ENCODE assay signal across 10 cellular contexts in genomic region chr20:31678389-31679356, GRCh38. TPM values are rescaled to one million over a fixed set of nuclear protein-coding genes. Genes with fewer than 3 reads are reported as not detected.
DNase-seq lines count a peak whose midpoint lies in the region; ATAC-seq, FAIRE-seq and TF ChIP-seq lines count a peak whose summit lies in the region.
"Had no signal": no experiment of that assay in that cellular context is flagged by ENCODE, and none has a peak within 500 bp of the region (broad histone marks: within the 10 kb centered on the region; RNA-seq: fewer than 3 reads in every experiment).

No MANE protein-coding gene starts in this region.

- no peak for TF ChIP-seq CTCF in right atrium auricular region (IDR thresholded peaks at IDR 0.05)
- 0 out of 2 replicates have a peak, but pooled peaks have one; percentile 12 for TF ChIP-seq CTCF in HepG2 (CRISPR knock-in tag; IDR thresholded peaks at IDR 0.05)
- TF ChIP-seq CTCF in upper lobe of right lung (IDR thresholded peaks at IDR 0.05), result no peak

- peak overlapping the region; percentile 23; the same call in 1 of the 2 replicates for H3K9ac ChIP-seq in HepG2 (ENCODE audit: insufficient read depth, low read depth, low read length)

- peak overlapping the region; percentile 34 for H3K4me2 ChIP-seq in HepG2 (ENCODE audit: low read depth, low read length)

- H3K4me3 ChIP-seq in right atrium auricular region (no peak overlapping the region), HepG2 (replicated peaks in 1 of 3; ENCODE audit: insufficient read depth in 1 of 3, low read depth in 2 of 3, low read length in 3 of 3) (no peak overlapping the region), upper lobe of right lung (no peak overlapping the region)

- CTCF ChIA-PET in HepG2 (lab: Yijun Ruan, JAX; ENCODE audit: low intra/inter-chr PET ratio, low total read pairs), result interaction anchor here (1.5 to 4.1 kb wide), 3 partner anchors 17 to 45 kb away, joined by 3 to 13 read pairs (median 5); partner anchors contain the start of gene BCL2L1

- intact Hi-C loops in left cardiac atrium (cut with DNase I), result no loop called here
- intact Hi-C loops in HepG2 (cut with micrococcal nuclease; ENCODE audit: unreplicated experiment), result loop anchor here (1.0 to 2.0 kb wide), 2 partner anchors 14 to 45 kb away; no protein-coding TSS in a partner anchor
- intact Hi-C loops in upper lobe of right lung (cut with DNase I), result no loop called here

- H3K36me3 ChIP-seq in right atrium auricular region, result peaks cover 16% of the 10 kb centered on the region
- H3K36me3 ChIP-seq in HepG2 (replicated peaks in 1 of 2; ENCODE audit: control insufficient read depth in 1 of 2, insufficient read depth in 2 of 2, low read length in 2 of 2), result peaks cover 59 to 88% of the 10 kb centered on the region in 2 experiments
- H3K36me3 ChIP-seq in upper lobe of right lung, result peaks cover 12% of the 10 kb centered on the region

- POLR2A ChIA-PET in HepG2 (lab: Yijun Ruan, JAX), result interaction anchor here (0.9 to 20.7 kb wide), 12 partner anchors 9 to 201 kb away, joined by 3 to 643 read pairs (median 8); partner anchors contain the start of genes BCL2L1 and TPX2

- H3K27me3 ChIP-seq in right atrium auricular region (no peaks in the 10 kb centered on the region), HepG2 (ENCODE audit: control insufficient read depth in 1 of 2, insufficient read depth in 2 of 2, low read length in 2 of 2) (no peaks in the 10 kb centered on the region), upper lobe of right lung (no peaks in the 10 kb centered on the region)

- H3K9me3 ChIP-seq in right atrium auricular region (no peaks in the 10 kb centered on the region), HepG2 (ENCODE audit: low read length) (no peaks in the 10 kb centered on the region), upper lobe of right lung (no peaks in the 10 kb centered on the region)

- no TSS peak for BruUV-seq in HepG2 (replicated peaks; lab: Mats Ljungman, UMichigan)

- H3K79me2 ChIP-seq in HepG2 (ENCODE audit: insufficient read depth, low read length), result peaks cover 93% of the 10 kb centered on the region

- in situ Hi-C loops in HepG2 (cut with HindIII; ENCODE audit: extremely low pct_ligation_motif_present, low pct_unique_long_range_greater_than_20kb), result no loop called here

- FAIRE-seq in HepG2 (lab: Jason Lieb, UNC), result peak; percentile 88
- FAIRE-seq: islet of Langerhans had no signal

- DNase-seq in right atrium auricular region (ENCODE audit: low spot score) (no peak), left cardiac atrium (no peak), astrocyte of the hippocampus (ENCODE audit: low read depth, low spot score) (peak; percentile 72), HepG2 (ENCODE audit: low spot score) (peak; percentile 86), upper lobe of right lung (no peak)
- no peak for DNase-seq in NK-92 treated with Interleukin-12 subunit alpha and Interleukin-12 subunit beta, amount 100 ng/mL, for 24 hours (lab: John Stamatoyannopoulos, UW)

- TF ChIP-seq EP300 in HepG2 (IDR thresholded peaks at IDR 0.05; ENCODE audit: low read depth in 2 of 2, low read length in 2 of 2) (peak; percentile 52 to 86; a peak in 2 of 4 replicates), HepG2 (CRISPR knock-in tag; IDR thresholded peaks at IDR 0.05; ENCODE audit: borderline replicate concordance) (peak; percentile 66; the same call in 1 of the 2 replicates)

- peak in 1 of 2 experiments; percentile 57; a peak in 2 of 4 replicates for TF ChIP-seq POLR2A in HepG2 (IDR thresholded peaks at IDR 0.05; ENCODE audit: insufficient read depth in 1 of 2, low read depth in 2 of 2, low read length in 2 of 2)

- WGBS in HepG2 (ENCODE audit: low lambda C conversion rate), result 52% methylated on average over 9 of the region's 9 CpGs

- peaks cover 0 to 98% of the 10 kb centered on the region in 2 donors for H3K4me1 ChIP-seq in right atrium auricular region
- peaks cover 96% of the 10 kb centered on the region for H3K4me1 ChIP-seq in HepG2 (ENCODE audit: insufficient read depth, low read length)
- H3K4me1 ChIP-seq in upper lobe of right lung, result peaks cover 96% of the 10 kb centered on the region

- ATAC-seq in left cardiac atrium, result no peak
- peak; percentile 65 for ATAC-seq in HepG2
- peak; percentile 35 for ATAC-seq in upper lobe of right lung
- ATAC-seq in GM21381 (IDR thresholded peaks at IDR 0.05; ENCODE audit: unreplicated experiment), result no peak
- ATAC-seq in HG03520 (IDR thresholded peaks at IDR 0.05; ENCODE audit: unreplicated experiment), result no peak

- H3K27ac ChIP-seq in right atrium auricular region, result peak overlapping the region; percentile 54 to 61
- peak overlapping the region; percentile 55 for H3K27ac ChIP-seq in HepG2 (ENCODE audit: extremely low read length, insufficient read depth, low read length)
- H3K27ac ChIP-seq in upper lobe of right lung, result peak overlapping the region; percentile 85

- TF ChIP-seq RAD21 in HepG2 (CRISPR knock-in tag; IDR thresholded peaks at IDR 0.05), result no peak; the same call in 1 of the 2 replicates

- H4K20me1 ChIP-seq in HepG2 (ENCODE audit: insufficient read depth, low read length), result peaks cover 59% of the 10 kb centered on the region

- no peak overlapping the region for H2AFZ ChIP-seq in HepG2 (ENCODE audit: low read length)

TF ChIP-seq in HepG2, 621 proteins besides CTCF, POLR2A, EP300 and RAD21 (continues in another document):
- peak; percentile 31; the same call in 1 of the 2 replicates for TF ChIP-seq ZSCAN5A (CRISPR knock-in tag; IDR thresholded peaks at IDR 0.05; ENCODE audit: borderline replicate concordance)

RNA-seq across cellular contexts. Expression of gene COX4I2, which starts 41.0 kb away (rescaled TPM):
- total RNA-seq in right atrium auricular region (1 to 10 TPM; 6.8 to 9.0 TPM), left cardiac atrium (10 to 100 TPM; 11.4 to 12.6 TPM), HepG2 (2016; rRNA removed; fragmentation: Illumina TruSeq; extraction: Trizol) (not detected in 2 replicates), upper lobe of right lung (19.1 TPM)
- not detected in 2 replicates for total RNA-seq in HepG2 (2016; cell fraction: cytosol; rRNA removed; fragmentation: Illumina TruSeq; extraction: Trizol; ENCODE audit: low read depth)
- total RNA-seq in HepG2 (2016; cell fraction: insoluble cytoplasmic fraction; rRNA removed; fragmentation: Illumina TruSeq; extraction: Trizol), result not detected in 2 replicates
- total RNA-seq in HepG2 (2016; cell fraction: membrane; rRNA removed; fragmentation: Illumina TruSeq; extraction: Trizol), result not detected in 2 replicates
- total RNA-seq in HepG2 (2016; cell fraction: nucleus; rRNA removed; fragmentation: Illumina TruSeq; extraction: Trizol), result not detected in 2 replicates
- 0.74 and 1.1 TPM in 2 replicates for polyA plus RNA-seq in HepG2 (2011; rRNA removed)
- 0.97 and 1.4 TPM in 2 replicates for polyA plus RNA-seq in HepG2 (2011; cell fraction: cytosol; rRNA removed)
- polyA plus RNA-seq in HepG2 (2011; cell fraction: nucleus; rRNA removed), result 0.31 TPM in 1 of 2 replicates, not detected in the other
- 0.61 and 0.68 TPM in 2 replicates for polyA plus RNA-seq in HepG2 (2012)
- polyA plus RNA-seq in HepG2 (2016; cell fraction: cytosol; fragmentation: Illumina TruSeq; extraction: Trizol; ENCODE audit: low read depth), result not detected in 2 replicates
- not detected in 2 replicates for polyA plus RNA-seq in HepG2 (2016; cell fraction: insoluble cytoplasmic fraction; fragmentation: Illumina TruSeq; extraction: Trizol; ENCODE audit: low read depth)
- polyA plus RNA-seq in HepG2 (2016; cell fraction: membrane; fragmentation: Illumina TruSeq; extraction: Trizol; ENCODE audit: low read depth), result not detected in 2 replicates
- polyA plus RNA-seq in HepG2 (2016; cell fraction: nucleus; fragmentation: Illumina TruSeq; extraction: Trizol; ENCODE audit: insufficient read depth, low read depth), result not detected in 2 replicates
- polyA minus RNA-seq in HepG2 (2011; rRNA and poly(A)+ RNA removed; ENCODE audit: low replicate concordance), result not detected in 2 replicates
- polyA minus RNA-seq in HepG2 (2011; cell fraction: cytosol; rRNA and poly(A)+ RNA removed), result not detected in 2 replicates
- not detected in 2 replicates for polyA minus RNA-seq in HepG2 (2011; cell fraction: nucleus; rRNA and poly(A)+ RNA removed)
- total RNA-seq: activated CD8-positive, alpha-beta memory T cell treated with anti-CD3 and anti-CD28 coated beads for 36 hours had no signal

RNA-seq across cellular contexts. Expression of gene BCL2L1, which starts 44.0 kb away (rescaled TPM):
- total RNA-seq in right atrium auricular region (10 to 100 TPM; 84.2 to 93.5 TPM), left cardiac atrium (10 to 100 TPM; 45.1 to 79.8 TPM), HepG2 (2016; rRNA removed; fragmentation: Illumina TruSeq; extraction: Trizol) (164 and 200 TPM in 2 replicates), upper lobe of right lung (174 TPM)
- 60.9 and 61.0 TPM in 2 replicates for total RNA-seq in HepG2 (2016; cell fraction: cytosol; rRNA removed; fragmentation: Illumina TruSeq; extraction: Trizol; ENCODE audit: low read depth)
- total RNA-seq in HepG2 (2016; cell fraction: insoluble cytoplasmic fraction; rRNA removed; fragmentation: Illumina TruSeq; extraction: Trizol), result 169 and 173 TPM in 2 replicates
- 190 and 201 TPM in 2 replicates for total RNA-seq in HepG2 (2016; cell fraction: membrane; rRNA removed; fragmentation: Illumina TruSeq; extraction: Trizol)
- 135 and 148 TPM in 2 replicates for total RNA-seq in HepG2 (2016; cell fraction: nucleus; rRNA removed; fragmentation: Illumina TruSeq; extraction: Trizol)
- polyA plus RNA-seq in HepG2 (2011; rRNA removed), result 258 and 259 TPM in 2 replicates
- polyA plus RNA-seq in HepG2 (2011; cell fraction: cytosol; rRNA removed), result 215 and 224 TPM in 2 replicates
- polyA plus RNA-seq in HepG2 (2011; cell fraction: nucleus; rRNA removed), result 123 and 146 TPM in 2 replicates
- 184 and 192 TPM in 2 replicates for polyA plus RNA-seq in HepG2 (2012)
- polyA plus RNA-seq in HepG2 (2016; cell fraction: cytosol; fragmentation: Illumina TruSeq; extraction: Trizol; ENCODE audit: low read depth), result 77.5 and 91.4 TPM in 2 replicates
- 214 and 252 TPM in 2 replicates for polyA plus RNA-seq in HepG2 (2016; cell fraction: insoluble cytoplasmic fraction; fragmentation: Illumina TruSeq; extraction: Trizol; ENCODE audit: low read depth)
- 208 and 211 TPM in 2 replicates for polyA plus RNA-seq in HepG2 (2016; cell fraction: membrane; fragmentation: Illumina TruSeq; extraction: Trizol; ENCODE audit: low read depth)
- polyA plus RNA-seq in HepG2 (2016; cell fraction: nucleus; fragmentation: Illumina TruSeq; extraction: Trizol; ENCODE audit: insufficient read depth, low read depth), result 168 and 174 TPM in 2 replicates
- 34.8 and 259 TPM in 2 replicates for polyA minus RNA-seq in HepG2 (2011; rRNA and poly(A)+ RNA removed; ENCODE audit: low replicate concordance)
- 124 TPM in 2 replicates for polyA minus RNA-seq in HepG2 (2011; cell fraction: cytosol; rRNA and poly(A)+ RNA removed)
- polyA minus RNA-seq in HepG2 (2011; cell fraction: nucleus; rRNA and poly(A)+ RNA removed), result 215 and 221 TPM in 2 replicates

Comparison
In these comparisons a context has a peak if more than half of its experiments do, and no peak if none do; other contexts are left out.
1. DNase-seq: peak in astrocyte of the hippocampus (single experiment) and HepG2 (single experiment); none in right atrium auricular region (single experiment), left cardiac atrium (single experiment), upper lobe of right lung (single experiment) and NK-92 treated with Interleukin-12 subunit alpha and Interleukin-12 subunit beta, amount 100 ng/mL, for 24 hours (single experiment).
2. ATAC-seq: peak in HepG2 (single experiment) and upper lobe of right lung (single experiment); none in left cardiac atrium (0 of 2), GM21381 (single experiment) and HG03520 (single experiment).
3. Peak in every context shown above with its lines, with median percentiles within 50 percentile points of each other: H3K27ac ChIP-seq.